ENCODE assay signal across 24 cellular contexts in the genomic region with DNA sequence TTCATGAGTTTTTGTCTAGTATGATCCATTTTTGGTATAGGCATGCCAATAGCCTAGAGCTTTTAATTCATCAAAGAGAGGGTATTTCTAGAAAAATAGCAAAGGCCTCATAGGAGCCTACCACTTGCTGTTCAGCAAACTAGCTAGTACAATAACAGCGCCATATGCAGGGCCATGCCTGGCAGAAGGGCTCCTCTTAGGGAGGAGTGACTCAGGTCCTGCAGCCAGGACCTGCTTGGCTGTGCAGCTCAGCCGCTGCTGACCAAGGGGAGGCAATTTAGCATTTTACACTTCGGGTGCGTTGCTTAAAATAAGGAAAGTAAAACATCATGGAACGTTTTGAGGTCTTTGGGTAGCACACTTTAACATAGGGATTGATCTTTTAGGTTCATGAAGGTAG.
"Had no signal": no experiment of that assay in that cellular context is flagged by ENCODE, and none has a peak within 500 bp of the region (broad histone marks: within the 10 kb centered on the region; RNA-seq: fewer than 3 reads in every experiment).

No MANE protein-coding gene starts in this region.

- H3K27ac Mint-ChIP-seq: activated CD4-positive, alpha-beta memory T cell treated with anti-CD3 and anti-CD28 coated beads for 36 hours; activated naive CD4-positive, alpha-beta T cell treated with anti-CD3 and anti-CD28 coated beads for 36 hours; activated naive CD8-positive, alpha-beta T cell treated with anti-CD3 and anti-CD28 coated beads, Interleukin-2, amount 10 ng/mL, durations not matched to agents 7 days and 5 days; activated T-cell treated with anti-CD3 and anti-CD28 coated beads, Interleukin-2, amount 50 U/mL, for 72 hours; naive thymus-derived CD8-positive, alpha-beta T cell; progenitor cell of endocrine pancreas had no signal

- H3K36me3 ChIP-seq: left ventricle myocardium inferior, sigmoid colon, thoracic aorta, upper lobe of left lung had no signal

- H3K36me3 Mint-ChIP-seq: activated CD4-positive, alpha-beta memory T cell treated with anti-CD3 and anti-CD28 coated beads for 36 hours; activated naive CD8-positive, alpha-beta T cell treated with anti-CD3 and anti-CD28 coated beads, Interleukin-2, amount 10 ng/mL, durations not matched to agents 7 days and 5 days; naive thymus-derived CD8-positive, alpha-beta T cell had no signal

- ATAC-seq: activated T-cell treated with anti-CD3 and anti-CD28 coated beads, Interleukin-2, amount 50 U/mL, for 72 hours; naive thymus-derived CD8-positive, alpha-beta T cell had no signal

- H2AFZ ChIP-seq: hepatocyte had no signal

- H3K9me3 Mint-ChIP-seq: activated CD4-positive, alpha-beta memory T cell treated with anti-CD3 and anti-CD28 coated beads for 36 hours; activated naive CD4-positive, alpha-beta T cell treated with anti-CD3 and anti-CD28 coated beads for 36 hours; activated naive CD8-positive, alpha-beta T cell treated with anti-CD3 and anti-CD28 coated beads, Interleukin-2, amount 10 ng/mL, durations not matched to agents 7 days and 5 days; activated T-cell treated with anti-CD3 and anti-CD28 coated beads, Interleukin-2, amount 50 U/mL, for 72 hours; naive thymus-derived CD8-positive, alpha-beta T cell had no signal

- H3K4me3 ChIP-seq: hepatocyte, left ventricle myocardium inferior, sigmoid colon, thoracic aorta, upper lobe of left lung had no signal

- H3K27me3 Mint-ChIP-seq: progenitor cell of endocrine pancreas had no signal

- H3K9me3 ChIP-seq: left ventricle myocardium inferior, sigmoid colon, thoracic aorta, upper lobe of left lung had no signal

- H3K4me2 ChIP-seq: hepatocyte had no signal

- H3K27me3 ChIP-seq: hepatocyte, sigmoid colon, upper lobe of left lung had no signal

- FAIRE-seq: bronchial epithelial cell, endometrium had no signal

- H3K27ac ChIP-seq: hepatocyte, sigmoid colon, thoracic aorta, upper lobe of left lung had no signal

- H3K4me1 Mint-ChIP-seq: activated naive CD8-positive, alpha-beta T cell treated with anti-CD3 and anti-CD28 coated beads, Interleukin-2, amount 10 ng/mL, durations not matched to agents 7 days and 5 days had no signal

- DNase-seq: activated CD4-positive, alpha-beta memory T cell treated with anti-CD3 and anti-CD28 coated beads for 36 hours; activated CD4-positive, alpha-beta T cell treated with anti-CD3 and anti-CD28 coated beads for 4 hours; activated CD4-positive, CD25-positive, alpha-beta regulatory T cell; activated effector memory CD4-positive, alpha-beta T cell treated with Interleukin-2 at 50 U/mL for 16 hours; activated naive CD4-positive, alpha-beta T cell treated with anti-CD3 and anti-CD28 coated beads for 36 hours; activated naive CD8-positive, alpha-beta T cell treated with anti-CD3 and anti-CD28 coated beads, Interleukin-2, amount 10 ng/mL, durations not matched to agents 7 days and 5 days; activated T-cell treated with anti-CD3 and anti-CD28 coated beads, Interleukin-2, amount 50 U/mL, for 72 hours; amniotic stem cell; cortex of kidney; erythroblast; foreskin fibroblast; left ventricle myocardium inferior; naive thymus-derived CD8-positive, alpha-beta T cell; retina; sigmoid colon; stimulated activated CD4-positive, alpha-beta T cell treated with anti-CD3 and anti-CD28 coated beads, Interleukin-2, amount 100 ng/mL, for 48 hours; stimulated activated naive CD4-positive, alpha-beta T cell treated with Interleukin-2 at 50 U/mL for 16 hours; T-helper 9 cell; upper lobe of left lung had no signal

- H3K4me3 Mint-ChIP-seq: activated CD4-positive, alpha-beta memory T cell treated with anti-CD3 and anti-CD28 coated beads for 36 hours; activated naive CD4-positive, alpha-beta T cell treated with anti-CD3 and anti-CD28 coated beads for 36 hours; activated naive CD8-positive, alpha-beta T cell treated with anti-CD3 and anti-CD28 coated beads, Interleukin-2, amount 10 ng/mL, durations not matched to agents 7 days and 5 days; activated T-cell treated with anti-CD3 and anti-CD28 coated beads, Interleukin-2, amount 50 U/mL, for 72 hours; naive thymus-derived CD8-positive, alpha-beta T cell had no signal
